Comparison of ENCODE assay signal across 8 cellular contexts in genomic region chr17:59561042-59561441, GRCh38. TPM values are rescaled to one million over a fixed set of nuclear protein-coding genes. Genes with fewer than 3 reads are reported as not detected.
DNase-seq lines count a peak whose midpoint lies in the region; ATAC-seq and TF ChIP-seq lines count a peak whose summit lies in the region.

No MANE protein-coding gene starts in this region.

- H3F3A ChIP-seq in GM23338 (replicated peaks; ENCODE audit: low read depth), result no peaks in the 10 kb centered on the region
- 0 out of 2 replicates have a peak, but pooled peaks cover 5% of the 10 kb centered on the region for H3F3A ChIP-seq in PC-9 (ENCODE audit: insufficient read depth, low read depth)

- CTCF ChIA-PET in PC-9 (lab: Charles Lee), result no interaction called here

- H3K4me1 ChIP-seq in GM23338 (ENCODE audit: insufficient read depth) (no peaks in the 10 kb centered on the region), PC-9 (replicated peaks; ENCODE audit: insufficient read depth) (peaks cover 1% of the 10 kb centered on the region; the same call in 1 of the 2 replicates), colonic mucosa (no peaks in the 10 kb centered on the region), suprapubic skin (peaks cover 7% of the 10 kb centered on the region)

- H3K79me2 ChIP-seq in GM23338 (replicated peaks; ENCODE audit: insufficient read depth) (peaks cover under 1% of the 10 kb centered on the region; the same call in 1 of the 2 replicates), PC-9 (ENCODE audit: low read depth) (peaks cover 6% of the 10 kb centered on the region)

- H3K4me3 Mint-ChIP-seq in GM23338, result no peak overlapping the region

- TF ChIP-seq CTCF in GM23338 (conservative IDR thresholded peaks at IDR 0.05; ENCODE audit: low read depth in 2 of 2) (peak; percentile 59 to 60), PC-9 (conservative IDR thresholded peaks at IDR 0.05) (peak; percentile 53), colonic mucosa (IDR thresholded peaks at IDR 0.05) (no peak), suprapubic skin (IDR thresholded peaks at IDR 0.05) (no peak)

- no peaks in the 10 kb centered on the region for H4K20me1 ChIP-seq in GM23338 (replicated peaks; ENCODE audit: insufficient read depth)
- H4K20me1 ChIP-seq in PC-9 (ENCODE audit: insufficient read depth), result no peaks in the 10 kb centered on the region

- no TSS peak for BruUV-seq in PC-9 (replicated peaks; lab: Mats Ljungman, UMichigan)

- H3K9me3 ChIP-seq in PC-9 (ENCODE audit: insufficient read depth, low read depth) (no peaks in the 10 kb centered on the region), colonic mucosa (no peaks in the 10 kb centered on the region), suprapubic skin (no peaks in the 10 kb centered on the region)

- no peak overlapping the region for H3K27ac ChIP-seq in GM23338 (ENCODE audit: low read depth)
- no peak overlapping the region for H3K27ac ChIP-seq in PC-9
- H3K27ac ChIP-seq in colonic mucosa, result no peak overlapping the region
- H3K27ac ChIP-seq in suprapubic skin, result no peak overlapping the region

- H3K9me2 ChIP-seq in GM23338 (ENCODE audit: insufficient read depth) (peaks cover 7% of the 10 kb centered on the region), PC-9 (ENCODE audit: insufficient read depth) (no peaks in the 10 kb centered on the region)

- H3K9me3 Mint-ChIP-seq in GM23338, result peaks cover 16% of the 10 kb centered on the region

- H3K27me3 Mint-ChIP-seq in GM23338 (ENCODE audit: insufficient read depth, low read depth, poor library complexity), result peaks cover 23% of the 10 kb centered on the region

- H3K36me3 ChIP-seq in GM23338 (ENCODE audit: insufficient read depth), result peaks cover 6% of the 10 kb centered on the region
- no peaks in the 10 kb centered on the region for H3K36me3 ChIP-seq in PC-9 (ENCODE audit: low read depth)
- H3K36me3 ChIP-seq in colonic mucosa, result no peaks in the 10 kb centered on the region
- H3K36me3 ChIP-seq in suprapubic skin, result no peaks in the 10 kb centered on the region

- H3K27ac Mint-ChIP-seq in GM23338, result no peak overlapping the region

- no peak overlapping the region for H3K4me2 ChIP-seq in GM23338
- no peak overlapping the region for H3K4me2 ChIP-seq in PC-9

- TF ChIP-seq POLR2A in suprapubic skin (IDR thresholded peaks at IDR 0.05), result no peak

- intact Hi-C loops in PC-9 (cut with micrococcal nuclease; ENCODE audit: unreplicated experiment) (no loop called here), colonic mucosa (cut with DNase I) (no loop called here)

- H3K9ac ChIP-seq in colonic mucosa (ENCODE audit: low read depth in 2 of 2, low read length in 2 of 2), result no peak overlapping the region

- H3K4me1 Mint-ChIP-seq in GM23338, result no peaks in the 10 kb centered on the region; the same call in 2 of the 3 replicates

- no peak for TF ChIP-seq EP300 in suprapubic skin (IDR thresholded peaks at IDR 0.05)

- H3K27me3 ChIP-seq in GM23338 (ENCODE audit: insufficient read depth), result peaks cover 14% of the 10 kb centered on the region
- no peaks in the 10 kb centered on the region for H3K27me3 ChIP-seq in PC-9 (ENCODE audit: insufficient read depth, low read depth)
- H3K27me3 ChIP-seq in colonic mucosa, result no peaks in the 10 kb centered on the region
- no peaks in the 10 kb centered on the region for H3K27me3 ChIP-seq in suprapubic skin

- DNase-seq in Ammon's horn (ENCODE audit: low spot score), result peak; percentile 26
- DNase-seq in GM23338 (ENCODE audit: low spot score), result peak; percentile 76
- DNase-seq in PC-9, result peak in 1 of 2 experiments; percentile 2
- peak; percentile 15 for DNase-seq in globus pallidus (ENCODE audit: low spot score)
- no peak for DNase-seq in mucosa of gallbladder (ENCODE audit: low spot score)
- DNase-seq in colonic mucosa, result no peak
- no peak for DNase-seq in suprapubic skin (ENCODE audit: low spot score in 2 of 2)
- no peak for DNase-seq in NCI-H1436 (lab: John Stamatoyannopoulos, UW)

- H3K4me3 ChIP-seq in GM23338 (no peak overlapping the region), PC-9 (no peak overlapping the region), colonic mucosa (no peak overlapping the region), suprapubic skin (no peak overlapping the region)

- POLR2A ChIA-PET in PC-9 (lab: Charles Lee; ENCODE audit: unreplicated experiment), result no interaction called here

- 75% methylated on average over 2 of the region's 2 CpGs for WGBS in suprapubic skin

- ATAC-seq in GM23338, result peak; percentile 67

- H3K36me3 Mint-ChIP-seq in GM23338 (ENCODE audit: low read depth), result peaks cover 13% of the 10 kb centered on the region; the same call in 2 of the 3 replicates

- H2AFZ ChIP-seq in GM23338 (peak overlapping the region; percentile 91), PC-9 (no peak overlapping the region)

TF ChIP-seq in GM23338, 12 proteins besides CTCF, POLR2A, EP300 and RAD21:
- TF ChIP-seq JUNB (IDR thresholded peaks at IDR 0.05; ENCODE audit: unreplicated experiment), result no peak
- TF ChIP-seq EZH2phosphoT487 (IDR thresholded peaks at IDR 0.05; ENCODE audit: unreplicated experiment), result no peak
- no peak for TF ChIP-seq ZNF114 (CRISPR knock-in tag; IDR thresholded peaks at IDR 0.05)
- no peak for TF ChIP-seq ZNF462 (CRISPR knock-in tag; IDR thresholded peaks at IDR 0.05)

RNA-seq across cellular contexts. Expression of gene DHX40, which starts 4.4 kb away (rescaled TPM):
- 37.6 and 38.2 TPM in 2 replicates for total RNA-seq in GM23338 (2014; rRNA removed; shearing (Covaris generic))
- polyA plus RNA-seq in GM23338 (2016; fragmentation: Nextera tagmentation; extraction: Ambion mirVana), result 14.5 and 17.3 TPM in 2 replicates
- total RNA-seq in PC-9 (2021) (32.8 and 38.9 TPM in 2 replicates), mucosa of gallbladder (33.2 TPM), colonic mucosa (10 to 100 TPM; 15.2 to 22.7 TPM), suprapubic skin (10 to 100 TPM; 30.6 to 42.9 (median 37.4) TPM)

RNA-seq across cellular contexts. Expression of gene CLTC, which starts 58.7 kb away (rescaled TPM):
- 328 and 344 TPM in 2 replicates for total RNA-seq in GM23338 (2014; rRNA removed; shearing (Covaris generic))
- 93.1 and 107 TPM in 2 replicates for polyA plus RNA-seq in GM23338 (2016; fragmentation: Nextera tagmentation; extraction: Ambion mirVana)
- total RNA-seq in PC-9 (2021), result 164 and 206 TPM in 2 replicates
- 246 TPM for total RNA-seq in mucosa of gallbladder
- 100 to 1,000 TPM; 306 to 328 TPM for total RNA-seq in colonic mucosa
- total RNA-seq in suprapubic skin, result 100 to 1,000 TPM in 3 of 4 donors, 10 to 100 TPM in 1; 99.2 to 178 (median 152) TPM

Comparison
In these comparisons a context has a peak if more than half of its experiments do, and no peak if none do; other contexts are left out.
1. DNase-seq: peak in Ammon's horn (single experiment), GM23338 (single experiment) and globus pallidus (single experiment); none in mucosa of gallbladder (single experiment), colonic mucosa (single experiment), suprapubic skin (0 of 2) and NCI-H1436 (single experiment).
2. CTCF ChIP-seq: peak in GM23338 (2 of 2) and PC-9 (single experiment); none in colonic mucosa (single experiment) and suprapubic skin (0 of 2).